1 cellular context compared by ENCODE assay signal in genomic region chr19:15126511-15126910, GRCh38.
TF ChIP-seq lines count a peak whose summit lies in the region.

No MANE protein-coding gene starts in this region.

TF ChIP-seq in IMR-90, 13 proteins besides CTCF, POLR2A, EP300 and RAD21:
- TF ChIP-seq USF2 (IDR thresholded peaks at IDR 0.05; ENCODE audit: low read depth, low read length), result no peak
- no peak for TF ChIP-seq RFX5 (IDR thresholded peaks at IDR 0.05; ENCODE audit: low read depth, low read length)
- no peak for TF ChIP-seq CEBPB (IDR thresholded peaks at IDR 0.05; ENCODE audit: low read depth, low read length)
- TF ChIP-seq MXI1 (IDR thresholded peaks at IDR 0.05; ENCODE audit: borderline replicate concordance, low read depth, low read length), result no peak
- TF ChIP-seq SMC3 (IDR thresholded peaks at IDR 0.05; ENCODE audit: low read depth, low read length), result no peak
- TF ChIP-seq CHD1 (IDR thresholded peaks at IDR 0.05; ENCODE audit: low read depth, low read length), result no peak
- no peak for TF ChIP-seq FOS (IDR thresholded peaks at IDR 0.05; ENCODE audit: low read depth, low read length)
- no peak for TF ChIP-seq ELK1 (IDR thresholded peaks at IDR 0.05; ENCODE audit: borderline replicate concordance, low read depth, low read length)
- TF ChIP-seq RCOR1 (IDR thresholded peaks at IDR 0.05; ENCODE audit: insufficient replicate concordance, low read length), result no peak
- no peak for TF ChIP-seq MAZ (IDR thresholded peaks at IDR 0.05; ENCODE audit: borderline replicate concordance, low read depth, low read length)
- no peak for TF ChIP-seq NFE2L2 (IDR thresholded peaks at IDR 0.05; ENCODE audit: low read depth, low read length)
- TF ChIP-seq MAFK (IDR thresholded peaks at IDR 0.05; ENCODE audit: low read depth, low read length), result no peak
- TF ChIP-seq BHLHE40 (IDR thresholded peaks at IDR 0.05; ENCODE audit: low read depth, low read length), result no peak
